In the genomic region with DNA sequence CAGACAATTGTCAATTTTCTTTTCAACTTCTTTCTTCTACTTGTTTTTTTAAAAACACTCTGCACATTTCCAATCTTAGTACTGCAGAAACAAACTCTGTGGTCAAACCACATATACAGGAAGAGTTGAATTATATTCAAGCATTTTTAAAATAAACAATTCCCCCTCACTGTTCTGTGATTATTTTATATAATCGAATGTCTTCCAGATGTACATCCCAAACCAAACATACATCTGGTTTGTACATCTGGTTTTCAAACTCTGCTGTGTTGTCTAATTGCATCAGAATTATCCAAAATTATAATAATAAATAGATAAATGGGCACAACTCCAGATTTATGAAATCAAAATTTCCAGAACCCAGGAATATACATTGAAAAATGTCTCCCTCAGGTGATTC, we compare ENCODE assay signal across 30 cellular contexts.
"Had no signal": no experiment of that assay in that cellular context is flagged by ENCODE, and none has a peak within 500 bp of the region (broad histone marks: within the 10 kb centered on the region; RNA-seq: fewer than 3 reads in every experiment).

No MANE protein-coding gene starts in this region.

- H3K36me3 ChIP-seq: left lung, lower lobe of right lung, neural progenitor cell, neutrophil, ovary, prostate gland, stomach, thyroid gland, transverse colon, upper lobe of left lung, vagina had no signal

- H3K9me3 ChIP-seq: left lung, lower lobe of right lung, neutrophil, ovary, prostate gland, stomach, testis, thyroid gland, transverse colon, upper lobe of left lung, vagina had no signal

- H3K4me2 ChIP-seq: neural progenitor cell had no signal

- H3K27me3 ChIP-seq: neural progenitor cell, ovary, testis, thyroid gland, upper lobe of left lung, vagina had no signal

- H3K4me3 ChIP-seq: left lung, lower lobe of right lung, neural progenitor cell, ovary, prostate gland, skin epidermis, stomach, testis, thyroid gland, transverse colon, upper lobe of left lung, vagina had no signal

- DNase-seq: kidney; left colon; left lung; lower lobe of right lung; mammary epithelial cell; mesendoderm; naive B cell; natural killer cell; nephron progenitor cell; occipital lobe; ovary; posterior cingulate gyrus; retina; right cardiac atrium; stimulated activated CD4-positive, alpha-beta T cell treated with anti-CD3 and anti-CD28 coated beads, Interleukin-12 subunit alpha, Interleukin-12 subunit beta, amount 100 ng/mL, for 4 hours; stimulated activated CD4-positive, alpha-beta T cell treated with anti-CD3 and anti-CD28 coated beads, Interleukin-15, amount 100 ng/mL, for 24 hours; stimulated activated CD4-positive, alpha-beta T cell treated with anti-CD3 and anti-CD28 coated beads, Interleukin-2, amount 100 ng/mL, for 24 hours; stimulated activated CD4-positive, alpha-beta T cell treated with anti-CD3 and anti-CD28 coated beads, Interleukin-4, amount 100 ng/mL, for 1 hour; stimulated activated naive B cell treated with anti-CD40 and anti-IgM and Interleukin-4, amounts not matched to agents 10 μg/mL and 1 μg/mL and 100 μg/mL, for 72 hours; stimulated activated naive CD8-positive, alpha-beta T cell treated with anti-CD3 and anti-CD28 coated beads, Interleukin-15, Interleukin-2, amounts not matched to agents 100 U/mL and 50 U/mL, for 24 hours; stomach; testis; thyroid gland; transverse colon; upper lobe of left lung had no signal

- H3K4me1 ChIP-seq: left lung, lower lobe of right lung, neural progenitor cell, prostate gland, stomach, thyroid gland, transverse colon, upper lobe of left lung, vagina had no signal

- H3K9ac ChIP-seq: neural progenitor cell had no signal

- H3K27ac ChIP-seq: left lung, lower lobe of right lung, neural progenitor cell, neutrophil, ovary, prostate gland, skin epidermis, stomach, thyroid gland, transverse colon, upper lobe of left lung, vagina had no signal

- H2AFZ ChIP-seq: neural progenitor cell had no signal
